ENCODE assay signal across 11 cellular contexts in the genomic region with DNA sequence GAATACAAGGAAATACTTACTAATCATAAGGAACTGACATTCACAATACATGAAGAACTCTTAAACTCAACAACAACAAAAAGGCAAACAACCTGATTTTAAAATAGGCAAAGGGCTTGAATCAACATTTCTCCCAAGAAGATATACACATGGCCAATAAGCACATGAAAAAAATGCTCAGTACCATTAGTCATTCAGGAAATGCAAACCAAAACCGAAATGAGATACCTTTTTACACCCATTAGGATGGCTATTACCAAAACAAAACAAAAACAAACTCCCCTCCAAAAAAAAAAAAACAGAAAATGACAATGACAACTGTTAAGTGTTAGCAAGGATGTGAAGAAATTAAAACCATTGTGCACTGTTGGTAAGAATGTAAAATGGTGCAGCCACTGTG.
DNase-seq lines count a peak whose midpoint lies in the region; ATAC-seq and TF ChIP-seq lines count a peak whose summit lies in the region.
"Had no signal": no experiment of that assay in that cellular context is flagged by ENCODE, and none has a peak within 500 bp of the region (broad histone marks: within the 10 kb centered on the region; RNA-seq: fewer than 3 reads in every experiment).

No MANE protein-coding gene starts in this region.

- peaks cover 27 to 39% of the 10 kb centered on the region in 2 donors for H3K4me1 ChIP-seq in gastrocnemius medialis
- H3K4me1 ChIP-seq: tibial artery had no signal

- ATAC-seq in GM19395 (IDR thresholded peaks at IDR 0.05; ENCODE audit: unreplicated experiment), result peak; percentile 96
- peak; percentile 91 for ATAC-seq in HG02763 (IDR thresholded peaks at IDR 0.05; ENCODE audit: unreplicated experiment)
- ATAC-seq in HG03565 (IDR thresholded peaks at IDR 0.05; ENCODE audit: unreplicated experiment), result peak; percentile 91
- ATAC-seq in gastrocnemius medialis, result peak in 1 of 2 donors; percentile 46

- H3K36me3 ChIP-seq in gastrocnemius medialis, result no peaks in the 10 kb centered on the region
- H3K36me3 ChIP-seq: tibial artery had no signal

- TF ChIP-seq CTCF in gastrocnemius medialis (IDR thresholded peaks at IDR 0.05 in 4 of 5, conservative IDR thresholded peaks at IDR 0.05 in 1 of 5), result no peak

- no peaks in the 10 kb centered on the region for H3K9me3 ChIP-seq in gastrocnemius medialis
- H3K9me3 ChIP-seq: tibial artery had no signal

- in situ Hi-C loops in gastrocnemius medialis (cut with MboI; ENCODE audit: low sequenced_read_pairs in 4 of 4), result no loop called here

- intact Hi-C loops in gastrocnemius medialis (cut with DNase I; ENCODE audit: low total_unique reads), result loop anchor here (5.0 kb wide), 1 partner anchor 103 kb away; a partner anchor contains a TSS

- DNase-seq in gastrocnemius medialis, result no peak
- no peak for DNase-seq in anterior cingulate cortex (lab: John Stamatoyannopoulos, UW)
- no peak for DNase-seq in NCI-H2107 (lab: John Stamatoyannopoulos, UW)
- DNase-seq in DMS79 (lab: John Stamatoyannopoulos, UW), result no peak
- DNase-seq: activated CD4-positive, CD25-positive, alpha-beta regulatory T cell; NCI-H1436; RPMI8226; tibial artery had no signal

- no peaks in the 10 kb centered on the region for H3K27me3 ChIP-seq in gastrocnemius medialis
- H3K27me3 ChIP-seq: tibial artery had no signal

- no peak for TF ChIP-seq POLR2A in gastrocnemius medialis (IDR thresholded peaks at IDR 0.05)

- no peak overlapping the region for H3K4me3 ChIP-seq in gastrocnemius medialis
- H3K4me3 ChIP-seq: tibial artery had no signal

- peak overlapping the region; percentile 39 to 90 (median 68) for H3K27ac ChIP-seq in gastrocnemius medialis
- H3K27ac ChIP-seq: tibial artery had no signal
